ENCODE assay signal across 25 cellular contexts in the genomic region with DNA sequence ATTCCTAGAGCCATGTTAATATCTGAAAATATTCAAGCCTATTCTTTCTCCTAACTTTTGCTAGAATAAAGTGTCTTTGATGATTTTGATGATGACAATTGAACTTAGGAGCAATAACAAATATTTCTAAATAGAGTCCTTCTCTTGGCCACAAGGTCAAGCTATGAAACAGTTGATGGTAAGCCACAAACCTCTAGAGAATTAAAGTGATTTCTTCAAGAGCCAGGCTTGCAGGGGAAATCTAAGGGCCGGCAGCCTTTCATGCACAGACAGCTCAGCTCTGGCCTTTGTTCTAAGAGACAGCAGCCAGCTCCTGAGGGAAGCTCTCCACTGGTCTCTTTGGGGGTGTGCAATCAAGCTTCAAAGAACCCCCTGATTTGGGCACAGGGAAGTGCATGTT. TPM values are rescaled to one million over a fixed set of nuclear protein-coding genes. Genes with fewer than 3 reads are reported as not detected.
"Had no signal": no experiment of that assay in that cellular context is flagged by ENCODE, and none has a peak within 500 bp of the region (broad histone marks: within the 10 kb centered on the region; RNA-seq: fewer than 3 reads in every experiment).

No MANE protein-coding gene starts in this region.

- H3K4me1 Mint-ChIP-seq: naive B cell, nephron had no signal

- H3K4me3 Mint-ChIP-seq: dendritic cell treated with granulocyte-macrophage colony-stimulating factor and Interleukin-4, amounts not matched to agents 40 ng/mL and 50 ng/mL, for 4 days; effector memory CD8-positive, alpha-beta T cell; naive B cell; nephron; stimulated activated effector memory CD8-positive, alpha-beta T cell treated with anti-CD3 and anti-CD28 coated beads, Interleukin-12 subunit alpha, Interleukin-12 subunit beta, amount 100 ng/mL, for 72 hours; stimulated activated naive CD8-positive, alpha-beta T cell treated with anti-CD3 and anti-CD28 coated beads, Interleukin-15, Interleukin-2, amounts not matched to agents 100 ng/mL and 50 ng/mL, for 24 hours had no signal

- H3K79me2 ChIP-seq: hepatocyte had no signal

- H3K27ac Mint-ChIP-seq: dendritic cell treated with granulocyte-macrophage colony-stimulating factor and Interleukin-4, amounts not matched to agents 40 ng/mL and 50 ng/mL, for 4 days; effector memory CD8-positive, alpha-beta T cell; naive B cell; nephron; stimulated activated effector memory CD8-positive, alpha-beta T cell treated with anti-CD3 and anti-CD28 coated beads, Interleukin-12 subunit alpha, Interleukin-12 subunit beta, amount 100 ng/mL, for 72 hours; stimulated activated naive CD8-positive, alpha-beta T cell treated with anti-CD3 and anti-CD28 coated beads, Interleukin-15, Interleukin-2, amounts not matched to agents 100 ng/mL and 50 ng/mL, for 24 hours had no signal

- H3K36me3 Mint-ChIP-seq: naive B cell; stimulated activated effector memory CD8-positive, alpha-beta T cell treated with anti-CD3 and anti-CD28 coated beads, Interleukin-12 subunit alpha, Interleukin-12 subunit beta, amount 100 ng/mL, for 72 hours had no signal

- H3K36me3 ChIP-seq: esophagus muscularis mucosa, right atrium auricular region, tibial nerve, upper lobe of right lung, vagina had no signal

- H3K4me2 ChIP-seq: hepatocyte had no signal

- H3K27ac ChIP-seq: epithelial cell of prostate, esophagus muscularis mucosa, hepatocyte, right atrium auricular region, tibial nerve, upper lobe of right lung, vagina had no signal

- ATAC-seq: effector memory CD8-positive, alpha-beta T cell; left colon; left ventricle myocardium superior; stimulated activated effector memory CD8-positive, alpha-beta T cell treated with anti-CD3 and anti-CD28 coated beads, Interleukin-12 subunit alpha, Interleukin-12 subunit beta, amount 100 ng/mL, for 72 hours; upper lobe of right lung had no signal

- H3K4me3 ChIP-seq: esophagus muscularis mucosa, hepatocyte, lung, right atrium auricular region, tibial nerve, upper lobe of right lung, vagina had no signal

- DNase-seq: effector memory CD8-positive, alpha-beta T cell; foreskin melanocyte; head of caudate nucleus; left colon; left ventricle myocardium superior; mesenchymal stem cell; midbrain; naive B cell; posterior cingulate gyrus; stimulated activated CD4-positive, alpha-beta T cell treated with anti-CD3 and anti-CD28 coated beads, Interleukin-4, amount 100 ng/mL, for 1 hour; stimulated activated CD8-positive, alpha-beta memory T cell treated with anti-CD3 and anti-CD28 coated beads, Interleukin-4, amount 100 ng/mL, for 48 hours; upper lobe of right lung had no signal

- H3K9me3 Mint-ChIP-seq: stimulated activated naive CD8-positive, alpha-beta T cell treated with anti-CD3 and anti-CD28 coated beads, Interleukin-15, Interleukin-2, amounts not matched to agents 100 ng/mL and 50 ng/mL, for 24 hours had no signal

- H3K27me3 Mint-ChIP-seq: stimulated activated naive CD8-positive, alpha-beta T cell treated with anti-CD3 and anti-CD28 coated beads, Interleukin-15, Interleukin-2, amounts not matched to agents 100 ng/mL and 50 ng/mL, for 24 hours had no signal

- H3K27me3 ChIP-seq: esophagus muscularis mucosa, hepatocyte, right atrium auricular region, tibial nerve, upper lobe of right lung, vagina had no signal

- H3K9me3 ChIP-seq: esophagus muscularis mucosa, right atrium auricular region, vagina had no signal

- H3K4me1 ChIP-seq: esophagus muscularis mucosa, right atrium auricular region, tibial nerve, upper lobe of right lung, vagina had no signal

- H2AFZ ChIP-seq: hepatocyte had no signal

RNA-seq across cellular contexts. Expression of a gene that starts 59.0 kb away (rescaled TPM):
- total RNA-seq: osteocyte, pulmonary artery endothelial cell, tibial nerve had no signal
